ENCODE assay signal across 9 cellular contexts in the genomic region with DNA sequence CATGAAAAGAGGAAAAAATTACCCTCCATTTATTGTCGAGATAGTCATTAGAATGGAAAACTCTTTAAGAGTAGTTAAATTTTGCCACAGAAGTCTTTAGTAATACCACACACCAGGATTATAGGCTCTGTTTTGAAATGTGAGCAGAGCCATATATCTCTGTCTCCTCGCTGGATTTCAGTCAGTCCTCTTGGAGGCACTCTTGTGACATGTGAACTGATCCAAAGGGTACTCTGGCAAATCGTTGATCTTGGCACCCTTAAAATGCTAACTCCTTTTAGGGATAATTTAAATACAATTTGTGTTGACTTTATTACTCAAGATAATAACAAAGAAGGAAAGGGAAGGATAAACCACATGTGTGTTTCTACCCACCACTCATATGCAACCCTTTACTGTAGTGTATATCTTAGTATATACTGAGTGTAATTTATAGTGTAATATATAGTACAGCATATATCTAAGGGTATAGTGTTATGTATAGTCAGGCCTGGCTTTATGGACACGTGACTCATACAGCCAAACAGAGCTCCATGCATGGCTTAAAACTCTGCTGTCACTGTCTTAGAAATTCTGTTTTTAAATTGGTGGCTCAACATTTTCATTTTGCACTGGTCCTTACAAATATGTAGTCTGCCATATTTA. TPM values are rescaled to one million over a fixed set of nuclear protein-coding genes. Genes with fewer than 3 reads are reported as not detected.
A peak's percentile ranks its signal among the peaks of the same experiment; 100 is the strongest.
DNase-seq lines count a peak whose midpoint lies in the region; ATAC-seq, FAIRE-seq and TF ChIP-seq lines count a peak whose summit lies in the region.
"Had no signal": no experiment of that assay in that cellular context is flagged by ENCODE, and none has a peak within 500 bp of the region (broad histone marks: within the 10 kb centered on the region; RNA-seq: fewer than 3 reads in every experiment).

No MANE protein-coding gene starts in this region.

- no TSS peak for BruUV-seq in Panc1 (replicated peaks; lab: Mats Ljungman, UMichigan)

- ATAC-seq in Panc1 (peak; percentile 94), GM18520 (IDR thresholded peaks at IDR 0.05; ENCODE audit: unreplicated experiment) (no peak)
- ATAC-seq in stimulated activated naive B cell treated with anti-CD40 and anti-IgM and Interleukin-4, amounts not matched to agents 10 μg/mL and 1 μg/mL and 100 μg/mL, for 72 hours (replicated peaks): no peak

- H3K4me3 Mint-ChIP-seq in stimulated activated naive B cell treated with anti-CD40 and anti-IgM and Interleukin-4, amounts not matched to agents 10 μg/mL and 1 μg/mL and 100 μg/mL, for 72 hours: no peak overlapping the region

- no peaks in the 10 kb centered on the region; the same call in 1 of the 2 replicates for H3K4me1 ChIP-seq in Panc1 (ENCODE audit: control insufficient read depth, insufficient read depth, low read length)

- H3K4me1 Mint-ChIP-seq in stimulated activated naive B cell treated with anti-CD40 and anti-IgM and Interleukin-4, amounts not matched to agents 10 μg/mL and 1 μg/mL and 100 μg/mL, for 72 hours: no peaks in the 10 kb centered on the region

- CTCF ChIA-PET in Panc1 (lab: Charles Lee): interaction anchor here (0.6 kb wide), 1 partner anchor 845 kb away, joined by 3 read pairs; no protein-coding TSS in a partner anchor

- H3K4me3 ChIP-seq in Panc1 (ENCODE audit: low read depth in 2 of 2, low read length in 2 of 2): no peak overlapping the region
- H3K4me3 ChIP-seq in fibroblast of villous mesenchyme (ENCODE audit: low read depth, low read length): no peak overlapping the region
- no peak overlapping the region for H3K4me3 ChIP-seq in skeletal muscle cell (ENCODE audit: low read depth, low read length)

- H3K27ac ChIP-seq in Panc1 (ENCODE audit: low read length): peak overlapping the region; percentile 54; the same call in 1 of the 2 replicates

- DNase-seq in NCI-H1417 (lab: John Stamatoyannopoulos, UW) (peak in 2 of 3 experiments; percentile 4 to 45), NCI-H1417 treated with DMSO at 0.1 percent for 48 hours (lab: John Stamatoyannopoulos, UW) (no peak), Panc1 (ENCODE audit: low read depth, low spot score) (no peak), fibroblast of villous mesenchyme (ENCODE audit: low read depth) (peak; percentile 13), skeletal muscle cell (ENCODE audit: low read depth) (peak; percentile 23), RCC 7860 (ENCODE audit: low spot score) (no peak)
- no peak for DNase-seq in stimulated activated naive B cell treated with anti-CD40 and anti-IgM and Interleukin-4, amounts not matched to agents 10 μg/mL and 1 μg/mL and 100 μg/mL, for 72 hours

- no peaks in the 10 kb centered on the region for H3K36me3 ChIP-seq in Panc1 (ENCODE audit: control insufficient read depth, insufficient read depth, low read length)

- in situ Hi-C loops in Panc1 (cut with HindIII; ENCODE audit: low pct_unique_long_range_greater_than_20kb, low sequenced_read_pairs): no loop called here

- intact Hi-C loops in Panc1 (cut with micrococcal nuclease; ENCODE audit: unreplicated experiment): no loop called here

- H3K27ac Mint-ChIP-seq in stimulated activated naive B cell treated with anti-CD40 and anti-IgM and Interleukin-4, amounts not matched to agents 10 μg/mL and 1 μg/mL and 100 μg/mL, for 72 hours: no peak overlapping the region

- FAIRE-seq in RCC 7860 (lab: Jason Lieb, UNC): no peak
- FAIRE-seq: GM12891 had no signal

- peaks cover 11 to 14% of the 10 kb centered on the region in 2 donors for H3K9me3 Mint-ChIP-seq in stimulated activated naive B cell treated with anti-CD40 and anti-IgM and Interleukin-4, amounts not matched to agents 10 μg/mL and 1 μg/mL and 100 μg/mL, for 72 hours

- POLR2A ChIA-PET in Panc1 (lab: Charles Lee): no interaction called here

- no peaks in the 10 kb centered on the region for H3K27me3 ChIP-seq in Panc1 (ENCODE audit: control insufficient read depth, insufficient read depth, low read length)

- H3K9me3 ChIP-seq in Panc1 (ENCODE audit: control insufficient read depth, insufficient read depth, low read depth, low read length): no peaks in the 10 kb centered on the region; the same call in 1 of the 2 replicates

- peak; percentile 75 for TF ChIP-seq CTCF in Panc1 (IDR thresholded peaks at IDR 0.05)
- no peak for TF ChIP-seq CTCF in fibroblast of villous mesenchyme (IDR thresholded peaks at IDR 0.05; ENCODE audit: insufficient read depth, low read depth, low read length)

- peaks cover 11 to 13% of the 10 kb centered on the region in 2 donors for H3K36me3 Mint-ChIP-seq in stimulated activated naive B cell treated with anti-CD40 and anti-IgM and Interleukin-4, amounts not matched to agents 10 μg/mL and 1 μg/mL and 100 μg/mL, for 72 hours

- H3K27me3 Mint-ChIP-seq in stimulated activated naive B cell treated with anti-CD40 and anti-IgM and Interleukin-4, amounts not matched to agents 10 μg/mL and 1 μg/mL and 100 μg/mL, for 72 hours: peaks cover 0 to 4% of the 10 kb centered on the region in 2 donors

RNA-seq across cellular contexts. Expression of gene KPNA4, which starts 12.3 kb away (rescaled TPM):
- total RNA-seq in Panc1 (2021; ENCODE audit: unreplicated experiment) (84.4 TPM), fibroblast of villous mesenchyme (36.4 and 61.3 TPM in 2 replicates)
- 62.6 TPM for polyA plus RNA-seq in Panc1 (2012; ENCODE audit: insufficient read length)

Comparison
In these comparisons a context has a peak if more than half of its experiments do, and no peak if none do; other contexts are left out.
1. DNase-seq: peak in NCI-H1417 (2 of 3), fibroblast of villous mesenchyme (single experiment) and skeletal muscle cell (single experiment); none in NCI-H1417 treated with DMSO at 0.1 percent for 48 hours (single experiment), Panc1 (single experiment), RCC 7860 (single experiment) and stimulated activated naive B cell treated with anti-CD40 and anti-IgM and Interleukin-4, amounts not matched to agents 10 μg/mL and 1 μg/mL and 100 μg/mL, for 72 hours (single experiment).